9 cellular contexts compared by ENCODE assay signal in the genomic region with DNA sequence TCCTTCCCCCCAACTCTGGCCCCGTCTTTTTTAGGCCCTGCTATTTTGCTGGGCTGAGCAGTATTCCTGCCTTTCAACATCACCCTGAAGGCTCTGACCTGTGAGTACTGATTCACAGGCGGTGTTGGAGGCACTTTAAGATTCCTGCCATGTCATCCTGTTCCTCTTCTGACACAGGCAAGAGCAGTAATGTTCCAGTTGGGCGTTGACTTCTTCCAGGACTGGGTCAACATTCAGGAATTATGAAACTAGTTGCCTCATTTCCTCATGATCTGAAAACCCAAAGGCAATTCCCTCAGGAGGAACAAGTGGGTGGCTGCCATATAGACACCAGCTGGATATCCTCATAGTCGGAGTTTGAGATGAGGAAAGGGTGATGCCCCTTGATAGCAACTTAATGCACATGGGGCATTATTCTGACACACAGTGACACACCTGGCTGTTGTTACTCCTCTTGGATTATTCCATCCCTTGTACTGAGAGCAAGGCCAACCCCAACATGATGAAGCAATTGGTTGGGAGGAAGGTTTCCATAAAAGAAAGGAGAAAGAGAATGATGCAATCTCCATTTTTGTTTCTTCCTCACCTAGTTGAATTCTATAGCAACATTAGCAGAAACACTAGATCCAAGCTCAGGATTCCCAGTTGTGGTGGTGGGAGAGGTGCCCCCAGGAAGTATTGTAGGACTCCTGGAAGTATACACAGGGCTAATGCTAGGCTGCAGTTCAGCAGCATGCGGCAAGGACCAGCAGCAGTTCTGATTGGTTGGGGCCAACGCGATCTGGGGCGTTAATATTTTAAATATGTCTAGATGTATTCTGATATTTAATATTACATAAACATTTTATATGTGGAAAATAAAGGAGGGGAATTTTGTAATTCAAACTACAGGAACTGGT. TPM values are rescaled to one million over a fixed set of nuclear protein-coding genes. Genes with fewer than 3 reads are reported as not detected.
DNase-seq lines count a peak whose midpoint lies in the region; ATAC-seq and TF ChIP-seq lines count a peak whose summit lies in the region.
"Had no signal": no experiment of that assay in that cellular context is flagged by ENCODE, and none has a peak within 500 bp of the region (broad histone marks: within the 10 kb centered on the region; RNA-seq: fewer than 3 reads in every experiment).

No MANE protein-coding gene starts in this region.

- TF ChIP-seq POLR2A in body of pancreas (IDR thresholded peaks at IDR 0.05), result no peak
- no peak for TF ChIP-seq POLR2A in suprapubic skin (IDR thresholded peaks at IDR 0.05)

- H3K27ac ChIP-seq in body of pancreas (peak overlapping the region in 1 of 4 donors; percentile 10), suprapubic skin (peak overlapping the region; percentile 69), hepatocyte (no peak overlapping the region)
- H3K27ac ChIP-seq: cardiac muscle cell, uterus had no signal

- H3K4me3 ChIP-seq in body of pancreas (no peak overlapping the region), suprapubic skin (no peak overlapping the region), hepatocyte (no peak overlapping the region)
- H3K4me3 ChIP-seq: cardiac muscle cell, uterus had no signal

- H3K9me2 ChIP-seq in hepatocyte (replicated peaks; ENCODE audit: insufficient read depth), result no peaks in the 10 kb centered on the region

- H3K9me3 ChIP-seq in body of pancreas (no peaks in the 10 kb centered on the region), suprapubic skin (no peaks in the 10 kb centered on the region), hepatocyte (ENCODE audit: low read depth) (no peaks in the 10 kb centered on the region)
- H3K9me3 ChIP-seq: uterus had no signal

- H3K79me2 ChIP-seq in hepatocyte, result no peaks in the 10 kb centered on the region

- intact Hi-C loops in body of pancreas (cut with DNase I), result no loop called here

- H3K4me1 ChIP-seq in body of pancreas (no peaks in the 10 kb centered on the region), suprapubic skin (peaks cover 34% of the 10 kb centered on the region), hepatocyte (ENCODE audit: insufficient read depth) (no peaks in the 10 kb centered on the region)
- H3K4me1 ChIP-seq: uterus had no signal

- H4K20me1 ChIP-seq in hepatocyte (ENCODE audit: insufficient read depth, poor library complexity, severe bottlenecking), result no peaks in the 10 kb centered on the region

- ATAC-seq in body of pancreas, result peak; percentile 65
- no peak for ATAC-seq in HG03469 (IDR thresholded peaks at IDR 0.05; ENCODE audit: unreplicated experiment)

- WGBS in body of pancreas, 2 donors, result 79 to 86% methylated on average over 8 of the region's 8 CpGs
- 72% methylated on average over 8 of the region's 8 CpGs for WGBS in suprapubic skin
- 89% methylated on average over 8 of the region's 8 CpGs for WGBS in hepatocyte (ENCODE audit: low lambda C conversion rate, missing lambda C conversion rate)

- no peak overlapping the region for H3K4me2 ChIP-seq in hepatocyte

- H3K36me3 ChIP-seq in body of pancreas (replicated peaks in 1 of 2; ENCODE audit: insufficient read depth in 1 of 2, low read depth in 2 of 2) (no peaks in the 10 kb centered on the region), suprapubic skin (no peaks in the 10 kb centered on the region), hepatocyte (replicated peaks; ENCODE audit: insufficient read depth, low read depth) (no peaks in the 10 kb centered on the region)
- H3K36me3 ChIP-seq: cardiac muscle cell, uterus had no signal

- DNase-seq in HCEC 1CT (peak; percentile 94), body of pancreas (peak in 2 of 4 donors; percentile 35 to 55), kidney tubule cell (ENCODE audit: low spot score) (peak; percentile 51), suprapubic skin (ENCODE audit: low spot score in 2 of 2) (peak in 1 of 2 donors; percentile 82), NCI-H345 (lab: John Stamatoyannopoulos, UW) (no peak), hepatocyte (ENCODE audit: low spot score) (no peak)

- no peak overlapping the region for H2AFZ ChIP-seq in hepatocyte

- no peak for TF ChIP-seq CTCF in body of pancreas (IDR thresholded peaks at IDR 0.05)
- no peak for TF ChIP-seq CTCF in suprapubic skin (IDR thresholded peaks at IDR 0.05)
- TF ChIP-seq CTCF in hepatocyte (IDR thresholded peaks at IDR 0.05; ENCODE audit: poor library complexity), result no peak

- TF ChIP-seq EP300 in suprapubic skin (IDR thresholded peaks at IDR 0.05), result no peak

- H3K27me3 ChIP-seq in body of pancreas (no peaks in the 10 kb centered on the region), suprapubic skin (no peaks in the 10 kb centered on the region), hepatocyte (no peaks in the 10 kb centered on the region)
- H3K27me3 ChIP-seq: cardiac muscle cell, uterus had no signal

RNA-seq across cellular contexts. Expression of gene GLRX, which starts 19.6 kb away (rescaled TPM):
- total RNA-seq in body of pancreas (10 to 100 TPM in 1 of 2 donors, 1 to 10 TPM in 1; 8.6 to 17.6 TPM), suprapubic skin (100 to 1,000 TPM in 2 of 4 donors, 10 to 100 TPM in 2; 30.9 to 151 (median 80.0) TPM), hepatocyte (57.8 and 79.1 TPM in 2 replicates)
- polyA plus RNA-seq in hepatocyte, result 101 and 103 TPM in 2 replicates

Comparison
In these comparisons a context has a peak if more than half of its experiments do, and no peak if none do; other contexts are left out.
1. DNase-seq: peak in HCEC 1CT (single experiment) and kidney tubule cell (single experiment); none in NCI-H345 (single experiment) and hepatocyte (single experiment).